Comparison of ENCODE assay signal across 1 cellular context in genomic region chrX:19334945-19335626, GRCh38.
TF ChIP-seq lines count a peak whose summit lies in the region.

No MANE protein-coding gene starts in this region.

TF ChIP-seq in GM12878, 131 proteins besides CTCF, POLR2A, EP300 and RAD21 (continued from another document):
- TF ChIP-seq, protein P1, sequence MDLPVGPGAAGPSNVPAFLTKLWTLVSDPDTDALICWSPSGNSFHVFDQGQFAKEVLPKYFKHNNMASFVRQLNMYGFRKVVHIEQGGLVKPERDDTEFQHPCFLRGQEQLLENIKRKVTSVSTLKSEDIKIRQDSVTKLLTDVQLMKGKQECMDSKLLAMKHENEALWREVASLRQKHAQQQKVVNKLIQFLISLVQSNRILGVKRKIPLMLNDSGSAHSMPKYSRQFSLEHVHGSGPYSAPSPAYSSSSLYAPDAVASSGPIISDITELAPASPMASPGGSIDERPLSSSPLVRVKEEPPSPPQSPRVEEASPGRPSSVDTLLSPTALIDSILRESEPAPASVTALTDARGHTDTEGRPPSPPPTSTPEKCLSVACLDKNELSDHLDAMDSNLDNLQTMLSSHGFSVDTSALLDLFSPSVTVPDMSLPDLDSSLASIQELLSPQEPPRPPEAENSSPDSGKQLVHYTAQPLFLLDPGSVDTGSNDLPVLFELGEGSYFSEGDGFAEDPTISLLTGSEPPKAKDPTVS (IDR thresholded peaks at IDR 0.05; ENCODE audit: low read depth, low read length): no peak
- TF ChIP-seq ZNF384 (IDR thresholded peaks at IDR 0.05; ENCODE audit: borderline replicate concordance, low read depth, low read length) (no peak), POLR2AphosphoS2 (IDR thresholded peaks at IDR 0.05; ENCODE audit: low read depth, low read length) (no peak)
TF ChIP-seq in GM12878: peak in this region for 1.
